Comparison of ENCODE assay signal across 20 cellular contexts in the genomic region with DNA sequence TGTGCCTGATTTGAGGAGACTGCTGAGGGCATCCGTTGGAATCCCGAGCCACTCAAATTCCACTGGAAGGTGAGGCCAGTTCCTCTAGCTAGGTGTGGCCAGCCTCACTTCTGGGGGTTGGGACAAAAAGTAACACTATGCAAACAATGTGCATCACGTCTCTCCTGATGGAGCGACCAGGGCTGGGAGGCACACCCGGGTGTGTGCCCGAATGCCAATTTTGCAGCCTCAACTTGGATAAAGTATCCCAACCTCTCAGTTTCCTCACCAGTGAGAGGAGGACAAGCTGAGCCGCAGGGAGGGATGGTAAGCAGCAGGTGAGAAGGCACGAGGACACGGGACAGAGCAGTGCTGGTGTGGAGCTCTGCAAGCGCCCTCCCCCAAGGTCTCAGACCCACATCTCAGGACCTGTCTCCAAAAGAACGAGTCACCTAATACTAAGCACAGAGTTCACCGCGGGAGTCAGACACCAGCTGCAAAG.
DNase-seq lines count a peak whose midpoint lies in the region; ATAC-seq, FAIRE-seq and TF ChIP-seq lines count a peak whose summit lies in the region.
"Had no signal": no experiment of that assay in that cellular context is flagged by ENCODE, and none has a peak within 500 bp of the region (broad histone marks: within the 10 kb centered on the region; RNA-seq: fewer than 3 reads in every experiment).

No MANE protein-coding gene starts in this region.

- intact Hi-C loops in kidney (cut with DNase I) = no loop called here

- H3K27ac ChIP-seq in HEK293 (ENCODE audit: extremely low read depth, low read depth, low read length) (no peak overlapping the region), RWPE2 (ENCODE audit: poor library complexity, severe bottlenecking) (peak overlapping the region; percentile 100), kidney (ENCODE audit: low read depth in 2 of 2, low read length in 2 of 2) (no peak overlapping the region)
- H3K27ac ChIP-seq: BLaER1 treated with 17β-estradiol and CSF1 and Interleukin-3, amounts not matched to agents 10 nM and 100 nM; GM23248; HL-60; testis had no signal

- H3K27me3 ChIP-seq in RWPE2 (ENCODE audit: insufficient read depth, poor library complexity, severe bottlenecking) = no peaks in the 10 kb centered on the region
- H3K27me3 ChIP-seq: BLaER1 treated with 17β-estradiol and CSF1 and Interleukin-3, amounts not matched to agents 10 nM and 100 nM; testis had no signal

- no peak overlapping the region for H3K9ac ChIP-seq in kidney (ENCODE audit: low read length in 2 of 2)
- H3K9ac ChIP-seq: BLaER1 treated with 17β-estradiol and CSF1 and Interleukin-3, amounts not matched to agents 10 nM and 100 nM; GM23248 had no signal

- peaks cover 34% of the 10 kb centered on the region for H3K4me1 Mint-ChIP-seq in type B pancreatic cell (ENCODE audit: unreplicated experiment)

- ATAC-seq in RWPE2 (ENCODE audit: low read depth) (peak; percentile 72), HG03460 (IDR thresholded peaks at IDR 0.05; ENCODE audit: unreplicated experiment) (no peak), GM18511 (IDR thresholded peaks at IDR 0.05; ENCODE audit: unreplicated experiment) (no peak)
- ATAC-seq: activated CD4-positive, CD25-positive, alpha-beta regulatory T cell treated with anti-CD3 and anti-CD28 coated beads, Interleukin-2, amount 50 U/mL, for 24 hours; left ventricle myocardium superior had no signal

- peaks cover 4% of the 10 kb centered on the region for H3K27me3 Mint-ChIP-seq in type B pancreatic cell

- peaks cover 8% of the 10 kb centered on the region for H3K4me1 ChIP-seq in HEK293 (ENCODE audit: control insufficient read depth, insufficient read depth, low read length)
- H3K4me1 ChIP-seq in RWPE2 (ENCODE audit: insufficient read depth, poor library complexity, severe bottlenecking) = peaks cover 47% of the 10 kb centered on the region
- H3K4me1 ChIP-seq in kidney (ENCODE audit: control insufficient read depth in 1 of 2, insufficient read depth in 1 of 2, low read depth in 1 of 2, low read length in 2 of 2) = no peaks in the 10 kb centered on the region
- H3K4me1 ChIP-seq: testis had no signal

- DNase-seq in RWPE2 (ENCODE audit: low spot score) = peak; percentile 69
- DNase-seq in kidney = peak; percentile 68
- peak; percentile 36 for DNase-seq in type B pancreatic cell (ENCODE audit: extremely low spot score, unreplicated experiment)
- DNase-seq in SHP77 (lab: John Stamatoyannopoulos, UW) = no peak
- DNase-seq: cerebellar nuclear complex, GM23248, KBM-7, left ventricle myocardium superior, NCI-H1092, Right ventricle myocardium superior, testis had no signal

- FAIRE-seq in kidney (lab: Jason Lieb, UNC) = no peak

- H3K9me3 ChIP-seq in HEK293 (ENCODE audit: control insufficient read depth, insufficient read depth, low read depth, low read length) (no peaks in the 10 kb centered on the region), RWPE2 (ENCODE audit: severe bottlenecking) (no peaks in the 10 kb centered on the region), kidney (ENCODE audit: control insufficient read depth in 1 of 2, low read length in 2 of 2) (no peaks in the 10 kb centered on the region)
- H3K9me3 ChIP-seq: BLaER1 treated with 17β-estradiol and CSF1 and Interleukin-3, amounts not matched to agents 10 nM and 100 nM; testis had no signal

- H3K4me3 ChIP-seq in HEK293 (ENCODE audit: low read depth, low read length) (no peak overlapping the region), RWPE2 (ENCODE audit: severe bottlenecking) (no peak overlapping the region), kidney (ENCODE audit: low read length in 2 of 2) (no peak overlapping the region)
- H3K4me3 ChIP-seq: BLaER1 treated with 17β-estradiol and CSF1 and Interleukin-3, amounts not matched to agents 10 nM and 100 nM; GM23248; smooth muscle cell; testis had no signal

- H3K36me3 Mint-ChIP-seq in type B pancreatic cell = no peaks in the 10 kb centered on the region

- peak overlapping the region; percentile 62 for H3K4me3 Mint-ChIP-seq in type B pancreatic cell
- H3K4me3 Mint-ChIP-seq: T-helper 2 cell treated with Interferon-gamma antibody and Interleukin-4, amounts not matched to agents 5 μg/mL and 100 μg/mL, for 36 hours had no signal

- TF ChIP-seq CTCF in HEK293 (tag by site-specific recombination; IDR thresholded peaks at IDR 0.05) (no peak), RWPE2 (IDR thresholded peaks at IDR 0.05; ENCODE audit: poor library complexity, severe bottlenecking) (no peak), kidney (IDR thresholded peaks at IDR 0.05; ENCODE audit: borderline replicate concordance, extremely low read depth, insufficient read depth) (no peak), type B pancreatic cell (conservative IDR thresholded peaks at IDR 0.05) (no peak)

- POLR2A ChIA-PET in HEK293 (lab: Yijun Ruan, JAX) = no interaction called here

- CTCF ChIA-PET in HEK293 (lab: Yijun Ruan, JAX) = interaction anchor here (0.6 to 1.0 kb wide), 4 partner anchors 10 to 174 kb away, joined by 3 to 5 read pairs (median 3); no protein-coding TSS in a partner anchor

- H3K36me3 ChIP-seq in HEK293 (ENCODE audit: control insufficient read depth in 2 of 2, insufficient read depth in 1 of 2, low read length in 2 of 2) (no peaks in the 10 kb centered on the region), RWPE2 (ENCODE audit: low read depth) (no peaks in the 10 kb centered on the region), kidney (ENCODE audit: control insufficient read depth in 1 of 2, insufficient read depth in 2 of 2, low read length in 2 of 2) (no peaks in the 10 kb centered on the region)
- H3K36me3 ChIP-seq: BLaER1 treated with 17β-estradiol and CSF1 and Interleukin-3, amounts not matched to agents 10 nM and 100 nM had no signal

- H3K27ac Mint-ChIP-seq in type B pancreatic cell = peak overlapping the region; percentile 86
- H3K27ac Mint-ChIP-seq: activated T-helper 2 cell treated with anti-CD3 and anti-CD28 coated beads, Interferon-gamma antibody, Interleukin-2, Interleukin-4, amounts not matched to agents 10 μg/mL and 5 μg/mL and 100 μg/mL, durations not matched to agents 14 hours and 24 hours and 36 hours; T-helper 2 cell treated with Interferon-gamma antibody and Interleukin-4, amounts not matched to agents 5 μg/mL and 100 μg/mL, for 36 hours had no signal

- no peaks in the 10 kb centered on the region for H3K9me3 Mint-ChIP-seq in type B pancreatic cell
- H3K9me3 Mint-ChIP-seq: activated T-helper 2 cell treated with anti-CD3 and anti-CD28 coated beads, Interferon-gamma antibody, Interleukin-2, Interleukin-4, amounts not matched to agents 10 μg/mL and 5 μg/mL and 100 μg/mL, durations not matched to agents 14 hours and 24 hours and 36 hours; T-helper 2 cell treated with Interferon-gamma antibody and Interleukin-4, amounts not matched to agents 5 μg/mL and 100 μg/mL, for 36 hours had no signal

TF ChIP-seq in HEK293, 187 proteins besides CTCF, POLR2A, EP300 and RAD21:
- no peak for TF ChIP-seq KLF10 (tag by site-specific recombination; IDR thresholded peaks at IDR 0.05)
- TF ChIP-seq KLF1 (tag by site-specific recombination; IDR thresholded peaks at IDR 0.05) = peak; percentile 95

Comparison
In these comparisons a context has a peak if more than half of its experiments do, and no peak if none do; other contexts are left out.
1. DNase-seq: peak in RWPE2 (single experiment), kidney (single experiment) and type B pancreatic cell (single experiment); none in SHP77 (0 of 2).